In the genomic region with DNA sequence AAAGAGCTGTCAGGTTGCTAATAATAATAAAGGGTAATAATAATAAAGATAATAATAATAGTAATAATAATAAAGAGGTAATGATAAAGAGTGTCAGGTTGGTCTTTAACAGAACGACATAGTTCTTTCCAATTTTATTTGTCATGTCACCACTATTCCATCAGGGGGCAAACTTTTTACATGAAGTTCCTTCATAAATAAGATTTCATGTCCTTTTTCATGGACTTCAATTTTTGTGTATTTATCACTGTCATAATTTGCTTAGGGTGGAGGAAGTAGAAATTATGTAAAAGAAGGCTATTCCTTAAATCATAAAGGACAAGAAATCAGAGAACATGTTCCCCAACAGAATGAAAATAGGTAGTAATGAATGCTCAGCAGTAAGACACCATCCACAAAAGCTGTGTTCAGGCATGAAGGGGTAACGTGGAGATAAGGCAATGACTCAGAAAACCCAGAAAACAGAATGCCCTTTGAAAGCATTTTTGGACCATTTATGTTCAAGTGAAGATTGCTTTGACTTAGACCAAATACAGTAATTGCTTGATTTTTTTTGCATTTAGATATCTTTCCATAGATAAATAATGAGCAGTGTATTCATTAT, we compare ENCODE assay signal across 8 cellular contexts.
A peak's percentile ranks its signal among the peaks of the same experiment; 100 is the strongest.
DNase-seq lines count a peak whose midpoint lies in the region; ATAC-seq and TF ChIP-seq lines count a peak whose summit lies in the region.

No MANE protein-coding gene starts in this region.

- no peak for TF ChIP-seq POLR2A in erythroblast (IDR thresholded peaks at IDR 0.05; ENCODE audit: low read length)

- peaks cover 9 to 18% (median 13%) of the 10 kb centered on the region in 11 experiments; a peak in 21 of 22 replicates for H3K9me3 ChIP-seq in BLaER1 treated with 17β-estradiol and CSF1 and Interleukin-3, amounts not matched to agents 10 nM and 100 nM (replicated peaks in 1 of 11)
- H3K9me3 ChIP-seq in OCI-LY3 (ENCODE audit: insufficient read depth, low read length) (no peaks in the 10 kb centered on the region), neutrophil (no peaks in the 10 kb centered on the region)

- peak overlapping the region; percentile 47 to 82 (median 72); a peak in 21 of 22 replicates for H3K27ac ChIP-seq in BLaER1 treated with 17β-estradiol and CSF1 and Interleukin-3, amounts not matched to agents 10 nM and 100 nM
- H3K27ac ChIP-seq in OCI-LY3 (ENCODE audit: low read length) (no peak overlapping the region), neutrophil (peak overlapping the region; percentile 71)

- peak overlapping the region in 1 of 10 experiments; percentile 12; a peak in 1 of 20 replicates for H3K4me3 ChIP-seq in BLaER1 treated with 17β-estradiol and CSF1 and Interleukin-3, amounts not matched to agents 10 nM and 100 nM
- H3K4me3 ChIP-seq in OCI-LY3 (ENCODE audit: low read length) (peak overlapping the region; percentile 7), neutrophil (ENCODE audit: low read depth in 1 of 2, low read length in 1 of 2) (peak overlapping the region in 1 of 2 experiments; percentile 2)

- peak; percentile 52 for ATAC-seq in GM21423 (IDR thresholded peaks at IDR 0.05; ENCODE audit: unreplicated experiment)
- no peak for ATAC-seq in HG03442 (IDR thresholded peaks at IDR 0.05; ENCODE audit: unreplicated experiment)
- ATAC-seq in HG02623 (IDR thresholded peaks at IDR 0.05; ENCODE audit: unreplicated experiment): no peak

- peak; percentile 47 to 76 for DNase-seq in erythroblast (lab: John Stamatoyannopoulos, UW)
- no peak for DNase-seq in activated naive CD4-positive, alpha-beta T cell treated with anti-CD3 and anti-CD28 coated beads, Interleukin-2, amount 10 ng/mL, durations not matched to agents 7 days and 5 days

- H4K20me1 ChIP-seq in BLaER1 treated with 17β-estradiol and CSF1 and Interleukin-3, amounts not matched to agents 10 nM and 100 nM: no peaks in the 10 kb centered on the region
- no peaks in the 10 kb centered on the region for H4K20me1 ChIP-seq in OCI-LY3 (ENCODE audit: insufficient read depth, low read length)

- H2AFZ ChIP-seq in OCI-LY3 (ENCODE audit: low read depth, low read length): no peak overlapping the region

- TF ChIP-seq CTCF in OCI-LY3 (IDR thresholded peaks at IDR 0.05; ENCODE audit: low read depth, low read length) (peak; percentile 65), neutrophil (IDR thresholded peaks at IDR 0.05) (peak; percentile 56)

- H3K27ac Mint-ChIP-seq in activated naive CD4-positive, alpha-beta T cell treated with anti-CD3 and anti-CD28 coated beads, Interleukin-2, amount 10 ng/mL, durations not matched to agents 7 days and 5 days: no peak overlapping the region

- no peaks in the 10 kb centered on the region; a peak in 1 of 22 replicates for H3K36me3 ChIP-seq in BLaER1 treated with 17β-estradiol and CSF1 and Interleukin-3, amounts not matched to agents 10 nM and 100 nM
- H3K36me3 ChIP-seq in OCI-LY3 (replicated peaks; ENCODE audit: low read depth, low read length): no peaks in the 10 kb centered on the region
- no peaks in the 10 kb centered on the region for H3K36me3 ChIP-seq in neutrophil

- peaks cover 3% of the 10 kb centered on the region for H3K4me1 Mint-ChIP-seq in activated naive CD4-positive, alpha-beta T cell treated with anti-CD3 and anti-CD28 coated beads, Interleukin-2, amount 10 ng/mL, durations not matched to agents 7 days and 5 days

- H3K27me3 ChIP-seq in BLaER1 treated with 17β-estradiol and CSF1 and Interleukin-3, amounts not matched to agents 10 nM and 100 nM: no peaks in the 10 kb centered on the region
- H3K27me3 ChIP-seq in OCI-LY3 (ENCODE audit: low read depth, low read length) (no peaks in the 10 kb centered on the region), neutrophil (no peaks in the 10 kb centered on the region)

- H3K9ac ChIP-seq in BLaER1 treated with 17β-estradiol and CSF1 and Interleukin-3, amounts not matched to agents 10 nM and 100 nM: peak overlapping the region in 10 of 11 experiments; percentile 24 to 60 (median 50); a peak in 13 of 22 replicates
- H3K9ac ChIP-seq in OCI-LY3 (ENCODE audit: low read length): no peak overlapping the region

- H3K27me3 Mint-ChIP-seq in activated naive CD4-positive, alpha-beta T cell treated with anti-CD3 and anti-CD28 coated beads, Interleukin-2, amount 10 ng/mL, durations not matched to agents 7 days and 5 days: peaks cover 20% of the 10 kb centered on the region

- H3K79me2 ChIP-seq in OCI-LY3 (ENCODE audit: low read length): no peaks in the 10 kb centered on the region

- H3K36me3 Mint-ChIP-seq in activated naive CD4-positive, alpha-beta T cell treated with anti-CD3 and anti-CD28 coated beads, Interleukin-2, amount 10 ng/mL, durations not matched to agents 7 days and 5 days: no peaks in the 10 kb centered on the region

- no peak overlapping the region for H3K4me3 Mint-ChIP-seq in activated naive CD4-positive, alpha-beta T cell treated with anti-CD3 and anti-CD28 coated beads, Interleukin-2, amount 10 ng/mL, durations not matched to agents 7 days and 5 days

- H3K4me1 ChIP-seq in BLaER1 treated with 17β-estradiol and CSF1 and Interleukin-3, amounts not matched to agents 10 nM and 100 nM: peaks cover 0 to 42% (median 28%) of the 10 kb centered on the region in 10 experiments; a peak in 15 of 20 replicates
- H3K4me1 ChIP-seq in OCI-LY3 (ENCODE audit: low read length) (peaks cover 34% of the 10 kb centered on the region), neutrophil (ENCODE audit: control insufficient read depth in 1 of 2, insufficient read depth in 1 of 2, low read depth in 1 of 2, low read length in 1 of 2) (peaks cover 32 to 38% of the 10 kb centered on the region in 2 experiments)

- CTCF ChIA-PET in activated naive CD4-positive, alpha-beta T cell treated with anti-CD3 and anti-CD28 coated beads, Interleukin-2, amount 10 ng/mL, durations not matched to agents 7 days and 5 days (lab: Charles Lee): interaction anchor here (0.6 to 4.3 kb wide), 15 partner anchors 11 to 815 kb away, joined by 3 to 35 read pairs (median 4); no protein-coding TSS in a partner anchor

- no peaks in the 10 kb centered on the region for H3K9me3 Mint-ChIP-seq in activated naive CD4-positive, alpha-beta T cell treated with anti-CD3 and anti-CD28 coated beads, Interleukin-2, amount 10 ng/mL, durations not matched to agents 7 days and 5 days

- peak overlapping the region in 8 of 11 experiments; percentile 28 to 80 (median 51); a peak in 15 of 22 replicates for H3K4me2 ChIP-seq in BLaER1 treated with 17β-estradiol and CSF1 and Interleukin-3, amounts not matched to agents 10 nM and 100 nM
- H3K4me2 ChIP-seq in OCI-LY3 (ENCODE audit: low read length): peak overlapping the region; percentile 34
